In the genomic region with DNA sequence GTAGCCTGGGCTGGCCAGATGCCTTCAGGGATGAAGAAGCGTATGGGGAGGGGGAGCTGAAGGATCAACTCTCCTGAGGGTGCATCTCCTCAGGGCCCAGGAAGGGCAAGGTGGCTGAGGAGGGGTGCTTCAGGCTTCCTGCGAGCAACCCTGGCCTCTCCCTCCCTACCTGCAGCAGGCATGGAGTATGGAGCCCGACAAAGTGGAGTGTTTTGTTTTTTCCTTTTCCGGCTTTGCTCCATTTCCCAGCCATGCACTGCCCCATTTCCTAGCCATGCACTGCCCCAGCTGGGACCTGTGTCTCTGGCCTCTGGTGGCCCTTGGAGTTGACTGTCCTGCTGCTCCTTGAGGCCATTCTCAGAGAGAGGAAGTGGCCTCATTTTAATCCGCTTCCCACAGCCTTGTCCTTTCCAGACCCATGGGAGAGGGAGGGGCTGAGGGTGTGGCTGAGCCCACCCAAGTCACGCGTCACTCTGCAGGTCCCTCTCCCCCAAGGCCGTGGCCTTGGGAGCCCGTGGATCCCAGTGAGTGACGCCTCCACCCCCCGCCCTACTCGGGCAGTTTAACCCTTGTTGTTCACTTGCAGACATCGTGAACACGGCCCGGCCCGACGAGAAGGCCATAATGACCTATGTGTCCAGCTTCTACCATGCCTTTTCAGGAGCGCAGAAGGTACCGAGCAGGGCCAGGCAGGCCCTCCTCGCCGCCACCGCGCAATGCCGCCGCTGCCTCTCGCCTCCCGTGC, we compare ENCODE assay signal across 18 cellular contexts. TPM values are rescaled to one million over a fixed set of nuclear protein-coding genes. Genes with fewer than 3 reads are reported as not detected.
DNase-seq lines count a peak whose midpoint lies in the region; ATAC-seq, FAIRE-seq and TF ChIP-seq lines count a peak whose summit lies in the region.
"Had no signal": no experiment of that assay in that cellular context is flagged by ENCODE, and none has a peak within 500 bp of the region (broad histone marks: within the 10 kb centered on the region; RNA-seq: fewer than 3 reads in every experiment).

No MANE protein-coding gene starts in this region.

- FAIRE-seq in astrocyte (lab: Jason Lieb, UNC) = no peak
- FAIRE-seq: GM12878 had no signal

- H3K4me2 ChIP-seq in astrocyte (ENCODE audit: low read length) = no peak overlapping the region

- peak overlapping the region; percentile 48 to 90 (median 49) for H3K27ac Mint-ChIP-seq in CD4-positive, CD25-positive, alpha-beta regulatory T cell
- H3K27ac Mint-ChIP-seq in astrocyte (ENCODE audit: unreplicated experiment) = peak overlapping the region; percentile 47
- H3K27ac Mint-ChIP-seq in activated naive CD4-positive, alpha-beta T cell treated with anti-CD3 and anti-CD28 coated beads, Interleukin-2, amount 50 U/mL, for 72 hours = no peak overlapping the region

- intact Hi-C loops in right cardiac atrium (cut with DNase I) = loop anchor here in 3 of 4 donors (5.0 to 10.0 kb wide), 2 partner anchors 55 to 58 kb away; no protein-coding TSS in a partner anchor
- intact Hi-C loops in spleen (cut with DNase I; ENCODE audit: low total_unique reads) = loop anchor here (10.0 kb wide), 1 partner anchor 55 kb away; no protein-coding TSS in a partner anchor
- intact Hi-C loops in mucosa of descending colon (cut with DNase I, micrococcal nuclease) = no loop called here

- 65% methylated on average over 27 of the region's 27 CpGs for WGBS in right cardiac atrium
- 65 to 74% (median 70%) methylated on average over 19 to 27 of the region's 27 CpGs for WGBS in spleen, 5 donors

- H2AFZ ChIP-seq in astrocyte (ENCODE audit: low read depth, low read length) = no peak overlapping the region

- no peak for TF ChIP-seq CTCF in astrocyte (IDR thresholded peaks at IDR 0.05; ENCODE audit: insufficient read depth, low read depth, low read length)
- no peak for TF ChIP-seq CTCF in spleen (IDR thresholded peaks at IDR 0.05 in 8 of 11, conservative IDR thresholded peaks at IDR 0.05 in 3 of 11)
- TF ChIP-seq CTCF in mucosa of descending colon (IDR thresholded peaks at IDR 0.05) = no peak

- no peaks in the 10 kb centered on the region for H3K9me3 ChIP-seq in CD4-positive, CD25-positive, alpha-beta regulatory T cell (ENCODE audit: control insufficient read depth in 2 of 2, low read length in 2 of 2)
- H3K9me3 ChIP-seq in astrocyte (ENCODE audit: insufficient read depth, low read depth, low read length) (no peaks in the 10 kb centered on the region), right cardiac atrium (ENCODE audit: control insufficient read depth, low read length) (no peaks in the 10 kb centered on the region), spleen (no peaks in the 10 kb centered on the region), mucosa of descending colon (no peaks in the 10 kb centered on the region)
- H3K9me3 ChIP-seq: MG63 had no signal

- no peaks in the 10 kb centered on the region for H3K4me1 ChIP-seq in CD4-positive, CD25-positive, alpha-beta regulatory T cell (ENCODE audit: control insufficient read depth, insufficient read depth, low read length, poor library complexity, severe bottlenecking)
- H3K4me1 ChIP-seq in astrocyte (ENCODE audit: insufficient read depth, low read length) = peaks cover 58% of the 10 kb centered on the region
- peaks cover 60% of the 10 kb centered on the region for H3K4me1 ChIP-seq in right cardiac atrium (ENCODE audit: control insufficient read depth, insufficient read depth, low read length)
- peaks cover 44 to 100% (median 89%) of the 10 kb centered on the region in 6 donors for H3K4me1 ChIP-seq in spleen
- peaks cover 2% of the 10 kb centered on the region for H3K4me1 ChIP-seq in mucosa of descending colon (ENCODE audit: low read depth)

- ATAC-seq in CD4-positive, CD25-positive, alpha-beta regulatory T cell (ENCODE audit: low read depth in 2 of 2) = no peak
- ATAC-seq in right cardiac atrium (no peak), GM18502 (IDR thresholded peaks at IDR 0.05; ENCODE audit: poor library complexity, unreplicated experiment) (no peak), mucosa of descending colon (no peak)
- no peak for ATAC-seq in activated naive CD4-positive, alpha-beta T cell treated with anti-CD3 and anti-CD28 coated beads, Interleukin-2, amount 50 U/mL, for 72 hours
- ATAC-seq: GM12878 had no signal

- peaks cover 19% of the 10 kb centered on the region for H3K36me3 Mint-ChIP-seq in CD4-positive, CD25-positive, alpha-beta regulatory T cell
- H3K36me3 Mint-ChIP-seq in astrocyte (ENCODE audit: low read depth, unreplicated experiment) = peaks cover 25% of the 10 kb centered on the region
- H3K36me3 Mint-ChIP-seq in activated naive CD4-positive, alpha-beta T cell treated with anti-CD3 and anti-CD28 coated beads, Interleukin-2, amount 50 U/mL, for 72 hours = peaks cover 9 to 14% of the 10 kb centered on the region in 2 donors

- H3K27me3 Mint-ChIP-seq in CD4-positive, CD25-positive, alpha-beta regulatory T cell = no peaks in the 10 kb centered on the region
- no peaks in the 10 kb centered on the region for H3K27me3 Mint-ChIP-seq in astrocyte (ENCODE audit: low read depth, unreplicated experiment)

- H3K27me3 ChIP-seq in CD4-positive, CD25-positive, alpha-beta regulatory T cell (ENCODE audit: control insufficient read depth, insufficient read depth, low read length) = no peaks in the 10 kb centered on the region
- no peaks in the 10 kb centered on the region for H3K27me3 ChIP-seq in astrocyte (ENCODE audit: insufficient read depth, low read length)
- H3K27me3 ChIP-seq in right cardiac atrium (ENCODE audit: control insufficient read depth, insufficient read depth) = no peaks in the 10 kb centered on the region
- no peaks in the 10 kb centered on the region for H3K27me3 ChIP-seq in spleen (replicated peaks in 1 of 7)
- H3K27me3 ChIP-seq: MG63 had no signal

- H3K9me3 Mint-ChIP-seq in CD4-positive, CD25-positive, alpha-beta regulatory T cell = peaks cover 0 to 1% (median 0%) of the 10 kb centered on the region in 7 donors
- no peaks in the 10 kb centered on the region for H3K9me3 Mint-ChIP-seq in astrocyte (ENCODE audit: unreplicated experiment)
- no peaks in the 10 kb centered on the region for H3K9me3 Mint-ChIP-seq in activated naive CD4-positive, alpha-beta T cell treated with anti-CD3 and anti-CD28 coated beads, Interleukin-2, amount 50 U/mL, for 72 hours
- H3K9me3 Mint-ChIP-seq: T-helper 1 cell treated with Interleukin-12 subunit alpha and Interleukin-12 subunit beta and Interleukin-4 antibody, amounts not matched to agents 30 μg/mL and 1 μg/mL, for 36 hours had no signal

- DNase-seq in CD4-positive, CD25-positive, alpha-beta regulatory T cell = no peak
- DNase-seq in astrocyte (ENCODE audit: low read depth) (no peak), right cardiac atrium (peak in 1 of 3 donors; percentile 45), spleen (peak; percentile 88), mucosa of descending colon (no peak), NCI-H2107 treated with DMSO at 0.1 percent for 48 hours (lab: John Stamatoyannopoulos, UW; ENCODE audit: unreplicated experiment) (no peak)
- DNase-seq in activated naive CD4-positive, alpha-beta T cell treated with anti-CD3 and anti-CD28 coated beads, Interleukin-2, amount 50 U/mL, for 72 hours (ENCODE audit: low spot score in 2 of 2) = no peak
- DNase-seq: activated CD4-positive, alpha-beta T cell treated with anti-CD3 and anti-CD28 coated beads, Interleukin-2, amount 50 U/mL, for 48 hours; activated effector memory CD4-positive, alpha-beta T cell treated with Interleukin-2 at 50 U/mL for 16 hours; cerebellar nuclear complex; DND-41; MG63; OCI-M1; stimulated activated CD4-positive, alpha-beta T cell treated with anti-CD3 and anti-CD28 coated beads, Interleukin-12 subunit alpha, Interleukin-12 subunit beta, amount 100 ng/mL, for 4 hours had no signal

- H3K4me3 Mint-ChIP-seq in CD4-positive, CD25-positive, alpha-beta regulatory T cell = no peak overlapping the region
- H3K4me3 Mint-ChIP-seq in astrocyte (ENCODE audit: unreplicated experiment) = peak overlapping the region; percentile 45
- H3K4me3 Mint-ChIP-seq: T-helper 1 cell treated with Interleukin-12 subunit alpha and Interleukin-12 subunit beta and Interleukin-4 antibody, amounts not matched to agents 30 μg/mL and 1 μg/mL, for 36 hours had no signal

- peaks cover 97% of the 10 kb centered on the region for H3K36me3 ChIP-seq in CD4-positive, CD25-positive, alpha-beta regulatory T cell (ENCODE audit: control insufficient read depth, insufficient read depth, low read length)
- H3K36me3 ChIP-seq in astrocyte (ENCODE audit: insufficient read depth, low read length) (peaks cover 54% of the 10 kb centered on the region), spleen (peaks cover 6 to 100% (median 98%) of the 10 kb centered on the region in 6 donors), mucosa of descending colon (ENCODE audit: low read depth) (peaks cover 23% of the 10 kb centered on the region)

- no peak overlapping the region for H3K4me3 ChIP-seq in CD4-positive, CD25-positive, alpha-beta regulatory T cell (ENCODE audit: low read depth, low read length)
- H3K4me3 ChIP-seq in astrocyte (ENCODE audit: insufficient read depth, low read depth, low read length) (no peak overlapping the region), right cardiac atrium (ENCODE audit: low read length) (no peak overlapping the region), spleen (no peak overlapping the region), mucosa of descending colon (no peak overlapping the region)
- H3K4me3 ChIP-seq: GM12878, MG63 had no signal

- H3K27ac ChIP-seq in CD4-positive, CD25-positive, alpha-beta regulatory T cell (ENCODE audit: insufficient read depth, low read length, poor library complexity, severe bottlenecking) = no peak overlapping the region
- H3K27ac ChIP-seq in astrocyte (ENCODE audit: low read depth, low read length) (no peak overlapping the region), right cardiac atrium (ENCODE audit: low read length) (peak overlapping the region; percentile 61), spleen (peak overlapping the region; percentile 63 to 88 (median 78))

- H3K9ac ChIP-seq in astrocyte (ENCODE audit: low read length) = peak overlapping the region; percentile 56

- H3K4me1 Mint-ChIP-seq in CD4-positive, CD25-positive, alpha-beta regulatory T cell = peaks cover 0 to 2% (median 0%) of the 10 kb centered on the region in 4 donors
- H3K4me1 Mint-ChIP-seq in astrocyte (ENCODE audit: low read depth, unreplicated experiment) = peaks cover 40% of the 10 kb centered on the region

- no peak for TF ChIP-seq POLR2A in spleen (IDR thresholded peaks at IDR 0.05)

- H4K20me1 ChIP-seq in astrocyte (ENCODE audit: insufficient read depth, low read length) = peaks cover 91% of the 10 kb centered on the region

- H3K79me2 ChIP-seq in astrocyte (ENCODE audit: insufficient read depth, low read length) = peaks cover 86% of the 10 kb centered on the region

RNA-seq across cellular contexts. Expression of a gene that starts 34.4 kb away (rescaled TPM):
- 6.1 TPM for total RNA-seq in CD4-positive, CD25-positive, alpha-beta regulatory T cell
- 1 to 10 TPM; 1.0 to 2.6 (median 1.9) TPM for polyA plus RNA-seq in CD4-positive, CD25-positive, alpha-beta regulatory T cell
- total RNA-seq in astrocyte (4.6 and 6.0 TPM in 2 replicates), right cardiac atrium (under 1 TPM; 0.22 to 0.85 (median 0.54) TPM), spleen (10 to 100 TPM in 5 of 7 donors, 1 to 10 TPM in 2; 9.0 to 25.6 (median 12.6) TPM), mucosa of descending colon (10 to 100 TPM in 2 of 3 donors, 1 to 10 TPM in 1; 3.1 to 15.9 (median 14.9) TPM)
- polyA plus RNA-seq in right cardiac atrium (0.91 TPM), spleen (10 to 100 TPM; 15.2 to 33.3 (median 29.1) TPM)
- total RNA-seq in activated naive CD4-positive, alpha-beta T cell treated with anti-CD3 and anti-CD28 coated beads, Interleukin-2, amount 50 U/mL, for 72 hours = 1 to 10 TPM; 1.6 to 9.0 TPM
- polyA plus RNA-seq: neural cell had no signal

Comparison
In these comparisons a context has a peak if more than half of its experiments do, and no peak if none do; other contexts are left out.
1. H3K27ac ChIP-seq: peak in right cardiac atrium (single experiment) and spleen (8 of 8); none in CD4-positive, CD25-positive, alpha-beta regulatory T cell (single experiment) and astrocyte (single experiment).
2. H3K27ac Mint-ChIP-seq: peak in CD4-positive, CD25-positive, alpha-beta regulatory T cell (3 of 3) and astrocyte (single experiment); none in activated naive CD4-positive, alpha-beta T cell treated with anti-CD3 and anti-CD28 coated beads, Interleukin-2, amount 50 U/mL, for 72 hours (0 of 2).
3. intact Hi-C loops: an anchor here in right cardiac atrium (5.0 to 10.0 kb wide) and spleen (10.0 kb wide); none called in mucosa of descending colon.